ENCODE assay signal across 16 cellular contexts in genomic region chr2:86239326-86239725, GRCh38. TPM values are rescaled to one million over a fixed set of nuclear protein-coding genes. Genes with fewer than 3 reads are reported as not detected.
DNase-seq lines count a peak whose midpoint lies in the region; ATAC-seq and TF ChIP-seq lines count a peak whose summit lies in the region.
"Had no signal": no experiment of that assay in that cellular context is flagged by ENCODE, and none has a peak within 500 bp of the region (broad histone marks: within the 10 kb centered on the region; RNA-seq: fewer than 3 reads in every experiment).

No MANE protein-coding gene starts in this region.

- H3K4me3 Mint-ChIP-seq in activated naive CD4-positive, alpha-beta T cell treated with anti-CD3 and anti-CD28 coated beads, Interleukin-2, amount 10 ng/mL, durations not matched to agents 7 days and 5 days, result no peak overlapping the region
- no peak overlapping the region for H3K4me3 Mint-ChIP-seq in activated naive CD8-positive, alpha-beta T cell treated with anti-CD3 and anti-CD28 coated beads, Interleukin-2, amount 50 U/mL, for 24 hours

- H3K18ac ChIP-seq in trophoblast cell (ENCODE audit: low read length), result no peak overlapping the region

- TF ChIP-seq CTCF in NB4 (IDR thresholded peaks at IDR 0.05; ENCODE audit: low read depth, low read length), result no peak
- TF ChIP-seq CTCF in omental fat pad (IDR thresholded peaks at IDR 0.05), result no peak

- no peak overlapping the region for H2AFZ ChIP-seq in trophoblast cell (ENCODE audit: insufficient read depth, low read length, poor library complexity)

- H3K23ac ChIP-seq in trophoblast cell (ENCODE audit: low read length), result peak overlapping the region; percentile 17

- H3K4me3 ChIP-seq in NB4 (ENCODE audit: low read depth, low read length) (no peak overlapping the region), trophoblast cell (ENCODE audit: low read depth, low read length) (no peak overlapping the region)
- H3K4me3 ChIP-seq: HAP-1 had no signal

- no peak overlapping the region for H2AK5ac ChIP-seq in trophoblast cell (ENCODE audit: low read length)

- TF ChIP-seq POLR2A in NB4 (IDR thresholded peaks at IDR 0.05; ENCODE audit: extremely low read depth, insufficient read length), result no peak

- CTCF ChIA-PET in activated naive CD4-positive, alpha-beta T cell treated with anti-CD3 and anti-CD28 coated beads, Interleukin-2, amount 10 ng/mL, durations not matched to agents 7 days and 5 days (lab: Charles Lee), result no interaction called here

- no peak overlapping the region for H4K91ac ChIP-seq in trophoblast cell (ENCODE audit: low read depth, low read length)

- peak; percentile 18 for ATAC-seq in activated naive CD8-positive, alpha-beta T cell treated with anti-CD3 and anti-CD28 coated beads, Interleukin-2, amount 50 U/mL, for 24 hours
- ATAC-seq in omental fat pad (ENCODE audit: low FRiP score), result no peak
- ATAC-seq in GM21619 (IDR thresholded peaks at IDR 0.05; ENCODE audit: unreplicated experiment), result no peak

- no peak overlapping the region for H4K12ac ChIP-seq in trophoblast cell (ENCODE audit: low read depth, low read length)

- no peak overlapping the region for H2BK120ac ChIP-seq in trophoblast cell (ENCODE audit: insufficient read depth, low read length, poor library complexity)

- peaks cover 18% of the 10 kb centered on the region for H3K4me1 Mint-ChIP-seq in activated naive CD4-positive, alpha-beta T cell treated with anti-CD3 and anti-CD28 coated beads, Interleukin-2, amount 10 ng/mL, durations not matched to agents 7 days and 5 days
- H3K4me1 Mint-ChIP-seq in activated naive CD8-positive, alpha-beta T cell treated with anti-CD3 and anti-CD28 coated beads, Interleukin-2, amount 50 U/mL, for 24 hours, result peaks cover 26% of the 10 kb centered on the region

- H3K9me3 ChIP-seq in trophoblast cell (ENCODE audit: insufficient read depth, low read depth, low read length), result peaks cover 3% of the 10 kb centered on the region
- H3K9me3 ChIP-seq: HAP-1 had no signal

- H3K79me2 ChIP-seq in trophoblast cell (ENCODE audit: control insufficient read depth, insufficient read depth, low read length, poor library complexity), result no peaks in the 10 kb centered on the region

- no peak overlapping the region for H2BK12ac ChIP-seq in trophoblast cell (ENCODE audit: low read length)

- no peaks in the 10 kb centered on the region for H3K36me3 ChIP-seq in trophoblast cell (ENCODE audit: control insufficient read depth in 1 of 2, insufficient read depth in 2 of 2, low read length in 2 of 2)
- H3K36me3 ChIP-seq: HAP-1 had no signal

- no peaks in the 10 kb centered on the region for H3K9me3 Mint-ChIP-seq in activated naive CD4-positive, alpha-beta T cell treated with anti-CD3 and anti-CD28 coated beads, Interleukin-2, amount 10 ng/mL, durations not matched to agents 7 days and 5 days
- H3K9me3 Mint-ChIP-seq in activated naive CD8-positive, alpha-beta T cell treated with anti-CD3 and anti-CD28 coated beads, Interleukin-2, amount 50 U/mL, for 24 hours, result no peaks in the 10 kb centered on the region

- H3K27ac Mint-ChIP-seq in activated naive CD4-positive, alpha-beta T cell treated with anti-CD3 and anti-CD28 coated beads, Interleukin-2, amount 10 ng/mL, durations not matched to agents 7 days and 5 days, result peak overlapping the region; percentile 16
- no peak overlapping the region for H3K27ac Mint-ChIP-seq in activated naive CD8-positive, alpha-beta T cell treated with anti-CD3 and anti-CD28 coated beads, Interleukin-2, amount 50 U/mL, for 24 hours

- no peak overlapping the region for H4K8ac ChIP-seq in trophoblast cell (ENCODE audit: low read depth, low read length)

- peaks cover 23% of the 10 kb centered on the region for H3K27me3 Mint-ChIP-seq in activated naive CD4-positive, alpha-beta T cell treated with anti-CD3 and anti-CD28 coated beads, Interleukin-2, amount 10 ng/mL, durations not matched to agents 7 days and 5 days
- H3K27me3 Mint-ChIP-seq in activated naive CD8-positive, alpha-beta T cell treated with anti-CD3 and anti-CD28 coated beads, Interleukin-2, amount 50 U/mL, for 24 hours, result no peaks in the 10 kb centered on the region

- H2BK5ac ChIP-seq in trophoblast cell (ENCODE audit: low read depth, low read length, poor library complexity), result no peak overlapping the region

- H3K27ac ChIP-seq in trophoblast cell (ENCODE audit: low read depth, low read length), result no peak overlapping the region
- H3K27ac ChIP-seq: RWPE1 had no signal

- H3K4me2 ChIP-seq in trophoblast cell (ENCODE audit: low read length), result no peak overlapping the region

- H3K36me3 Mint-ChIP-seq in activated naive CD4-positive, alpha-beta T cell treated with anti-CD3 and anti-CD28 coated beads, Interleukin-2, amount 10 ng/mL, durations not matched to agents 7 days and 5 days, result no peaks in the 10 kb centered on the region
- no peaks in the 10 kb centered on the region for H3K36me3 Mint-ChIP-seq in activated naive CD8-positive, alpha-beta T cell treated with anti-CD3 and anti-CD28 coated beads, Interleukin-2, amount 50 U/mL, for 24 hours (ENCODE audit: low read depth)

- no peak overlapping the region for H3K14ac ChIP-seq in trophoblast cell (ENCODE audit: low read length)

- H3K9ac ChIP-seq in trophoblast cell (ENCODE audit: low read length), result no peak overlapping the region

- no CpG with 5 or more reads among the region's 4 CpGs for WGBS in trophoblast cell (ENCODE audit: extremely low coverage, insufficient coverage, insufficient read length)

- H3K27me3 ChIP-seq in trophoblast cell (ENCODE audit: insufficient read depth, low read length), result no peaks in the 10 kb centered on the region

- no peaks in the 10 kb centered on the region for H3K4me1 ChIP-seq in trophoblast cell (ENCODE audit: control insufficient read depth in 1 of 2, insufficient read depth in 2 of 2, low read length in 2 of 2)
- H3K4me1 ChIP-seq: HAP-1 had no signal

- H3K4ac ChIP-seq in trophoblast cell (ENCODE audit: low read depth, low read length), result no peak overlapping the region

- no peaks in the 10 kb centered on the region for H3K79me1 ChIP-seq in trophoblast cell (ENCODE audit: low read length)

- peak; percentile 24 for DNase-seq in activated naive CD4-positive, alpha-beta T cell treated with anti-CD3 and anti-CD28 coated beads, Interleukin-2, amount 10 ng/mL, durations not matched to agents 7 days and 5 days
- no peak for DNase-seq in activated naive CD4-positive, alpha-beta T cell treated with Interleukin-2 at 50 U/mL for 16 hours
- DNase-seq in NB4 (ENCODE audit: low read depth) (peak; percentile 78), trophoblast cell (no peak), omental fat pad (ENCODE audit: low spot score) (no peak), NOMO-1 treated with DMSO at 0.1 percent for 48 hours (lab: John Stamatoyannopoulos, UW; ENCODE audit: unreplicated experiment) (no peak)
- no peak for DNase-seq in activated naive CD8-positive, alpha-beta T cell treated with anti-CD3 and anti-CD28 coated beads, Interleukin-2, amount 50 U/mL, for 24 hours
- DNase-seq: 8988T; C1 segment of cervical spinal cord; DMS 273 treated with DMSO at 0.1 percent for 48 hours; NCI-H187 treated with DMSO at 0.1 percent for 48 hours; NCI-H446; NK-92 treated with Interleukin-12 subunit alpha and Interleukin-12 subunit beta, amount 100 ng/mL, for 24 hours had no signal

RNA-seq across cellular contexts. Expression of gene MRPL35, which starts 40.1 kb away (rescaled TPM):
- polyA plus RNA-seq in trophoblast cell (2013), result 24.7 and 26.3 TPM in 2 replicates
- total RNA-seq in omental fat pad, result 10 to 100 TPM; 19.3 to 29.8 (median 23.2) TPM

RNA-seq across cellular contexts. Expression of gene IMMT, which starts 44.1 kb away (rescaled TPM):
- 71.2 and 73.5 TPM in 2 replicates for polyA plus RNA-seq in trophoblast cell (2013)
- total RNA-seq in omental fat pad, result 10 to 100 TPM; 52.2 to 64.7 (median 58.7) TPM

Comparison
In these comparisons a context has a peak if more than half of its experiments do, and no peak if none do; other contexts are left out.
1. DNase-seq: peak in activated naive CD4-positive, alpha-beta T cell treated with anti-CD3 and anti-CD28 coated beads, Interleukin-2, amount 10 ng/mL, durations not matched to agents 7 days and 5 days (single experiment) and NB4 (single experiment); none in activated naive CD4-positive, alpha-beta T cell treated with Interleukin-2 at 50 U/mL for 16 hours (single experiment), activated naive CD8-positive, alpha-beta T cell treated with anti-CD3 and anti-CD28 coated beads, Interleukin-2, amount 50 U/mL, for 24 hours (single experiment), trophoblast cell (0 of 2), omental fat pad (single experiment) and NOMO-1 treated with DMSO at 0.1 percent for 48 hours (single experiment).